In the genomic region with DNA sequence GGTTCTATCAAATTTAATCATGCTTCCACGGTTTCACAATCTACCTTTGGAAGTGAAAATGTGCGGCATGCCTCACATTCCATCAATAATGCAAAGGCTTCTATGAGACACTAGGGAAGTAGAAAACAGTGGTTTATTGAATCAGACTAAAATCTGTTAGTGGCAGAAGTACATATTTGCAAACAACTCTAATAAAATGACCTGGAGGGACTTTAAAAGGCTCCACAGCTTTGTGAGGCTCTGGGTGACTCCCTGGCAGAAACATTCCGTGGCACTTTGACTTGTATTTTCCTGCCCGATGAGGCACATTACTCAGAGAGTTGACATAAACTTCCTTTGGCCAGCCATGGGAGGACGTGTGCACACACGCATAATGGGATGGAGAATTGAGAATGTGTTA, we compare ENCODE assay signal across 18 cellular contexts.
"Had no signal": no experiment of that assay in that cellular context is flagged by ENCODE, and none has a peak within 500 bp of the region (broad histone marks: within the 10 kb centered on the region; RNA-seq: fewer than 3 reads in every experiment).

No MANE protein-coding gene starts in this region.

- H3K4me3 Mint-ChIP-seq: activated naive CD4-positive, alpha-beta T cell treated with anti-CD3 and anti-CD28 coated beads for 36 hours; activated T-helper 17 cell treated with anti-CD3 and anti-CD28 coated beads, Interleukin-2, amount 50 U/mL, for 72 hours; neural crest cell; T-helper 1 cell treated with Interleukin-12 subunit alpha and Interleukin-12 subunit beta and Interleukin-4 antibody, amounts not matched to agents 30 μg/mL and 1 μg/mL, for 36 hours had no signal

- H3K36me3 ChIP-seq: ascending aorta, heart right ventricle, ovary, tibial nerve, WERI-Rb-1 had no signal

- H3K27me3 ChIP-seq: ascending aorta, ovary, tibial nerve had no signal

- H3K27ac ChIP-seq: ascending aorta, heart right ventricle, ovary, tibial nerve, WERI-Rb-1 had no signal

- H3K4me3 ChIP-seq: ascending aorta, heart right ventricle, lung, ovary, tibial nerve had no signal

- H3K9me3 Mint-ChIP-seq: activated naive CD4-positive, alpha-beta T cell treated with anti-CD3 and anti-CD28 coated beads for 36 hours; activated T-helper 17 cell treated with anti-CD3 and anti-CD28 coated beads, Interleukin-2, amount 50 U/mL, for 72 hours; neural crest cell; T-helper 1 cell treated with Interleukin-12 subunit alpha and Interleukin-12 subunit beta and Interleukin-4 antibody, amounts not matched to agents 30 μg/mL and 1 μg/mL, for 36 hours had no signal

- H3K27ac Mint-ChIP-seq: activated naive CD4-positive, alpha-beta T cell treated with anti-CD3 and anti-CD28 coated beads for 36 hours; activated T-helper 17 cell treated with anti-CD3 and anti-CD28 coated beads, Interleukin-2, amount 50 U/mL, for 72 hours; T-helper 1 cell treated with Interleukin-12 subunit alpha and Interleukin-12 subunit beta and Interleukin-4 antibody, amounts not matched to agents 30 μg/mL and 1 μg/mL, for 36 hours had no signal

- H3K9me3 ChIP-seq: ascending aorta, heart right ventricle, ovary, tibial nerve had no signal

- H3K4me1 ChIP-seq: ascending aorta, tibial nerve had no signal

- DNase-seq: activated CD4-positive, alpha-beta T cell treated with anti-CD3 and anti-CD28 coated beads, Interleukin-2, amount 50 U/mL, for 48 hours; activated naive CD4-positive, alpha-beta T cell treated with anti-CD3 and anti-CD28 coated beads for 36 hours; caudate nucleus; foreskin melanocyte; heart right ventricle; left colon; midbrain; ovary; stimulated activated CD4-positive, alpha-beta T cell treated with anti-CD3 and anti-CD28 coated beads, Interleukin-4, amount 100 ng/mL, for 1 hour; stimulated activated naive CD4-positive, alpha-beta T cell; substantia nigra; WERI-Rb-1 had no signal
